18 cellular contexts compared by ENCODE assay signal in the genomic region with DNA sequence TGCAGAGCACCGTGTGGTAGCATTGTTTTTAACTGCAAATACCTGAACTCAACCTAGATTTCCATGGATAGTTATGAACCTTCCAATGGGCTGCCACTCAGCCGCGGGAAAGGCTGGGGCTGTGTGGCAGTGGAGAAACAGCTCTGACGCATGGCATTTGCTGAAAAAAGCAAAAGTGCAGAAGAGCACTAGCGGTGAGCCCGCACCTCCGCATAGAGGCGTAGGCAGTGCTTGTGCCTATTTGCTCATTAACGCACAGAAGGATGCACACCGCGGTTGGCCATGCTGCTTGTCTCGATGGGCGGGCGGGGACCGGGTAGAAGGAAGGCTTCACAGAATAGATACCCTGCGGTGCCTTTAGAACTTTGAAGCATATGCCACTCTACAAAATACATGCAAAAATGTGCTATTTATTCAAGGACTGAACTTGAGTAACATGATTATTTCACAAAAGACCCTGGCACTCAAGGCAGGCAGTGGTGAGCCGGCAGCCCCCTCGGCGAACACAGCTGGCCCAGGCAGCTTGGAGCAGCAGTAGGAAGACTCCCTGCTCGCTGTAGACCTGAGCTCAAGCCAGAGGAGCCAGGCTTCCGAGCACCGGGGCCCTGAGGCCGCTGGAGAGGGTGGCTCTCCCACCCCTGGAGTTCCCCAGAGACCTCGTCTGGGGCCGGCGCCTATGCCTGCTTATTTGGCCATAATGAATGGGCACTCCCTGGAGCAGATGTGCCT.
DNase-seq lines count a peak whose midpoint lies in the region; ATAC-seq, FAIRE-seq and TF ChIP-seq lines count a peak whose summit lies in the region.
"Had no signal": no experiment of that assay in that cellular context is flagged by ENCODE, and none has a peak within 500 bp of the region (broad histone marks: within the 10 kb centered on the region; RNA-seq: fewer than 3 reads in every experiment).

No MANE protein-coding gene starts in this region.

- no peak for ATAC-seq in naive B cell (ENCODE audit: low read depth in 2 of 2)
- no peak for ATAC-seq in activated T-cell treated with anti-CD3 and anti-CD28 coated beads, Interleukin-2, amount 50 U/mL, for 72 hours (replicated peaks in 1 of 2)
- ATAC-seq: activated T-cell treated with anti-CD3 and anti-CD28 coated beads, Interleukin-2, amount 50 U/mL, for 4 hours; body of pancreas had no signal

- DNase-seq in NCI-H748 (lab: John Stamatoyannopoulos, UW; ENCODE audit: unreplicated experiment) (peak; percentile 40), NCI-H748 treated with DMSO at 0.1 percent for 48 hours (lab: John Stamatoyannopoulos, UW) (no peak), GM18507 (ENCODE audit: extremely low spot score, insufficient read length, low read depth) (no peak), NCI-H345 treated with DMSO at 0.1 percent for 48 hours (lab: John Stamatoyannopoulos, UW; ENCODE audit: unreplicated experiment) (peak; percentile 78), naive B cell (no peak), GM03348 (ENCODE audit: low spot score) (no peak), D721Med (ENCODE audit: insufficient read length, low spot score) (no peak)
- DNase-seq in activated T-cell treated with anti-CD3 and anti-CD28 coated beads, Interleukin-2, amount 50 U/mL, for 72 hours: no peak
- DNase-seq: activated T-cell treated with anti-CD3 and anti-CD28 coated beads, Interleukin-2, amount 50 U/mL, for 4 hours; body of pancreas; cortex of kidney; mesenchymal stem cell; NCI-H2081; nephron progenitor cell; stimulated activated CD8-positive, alpha-beta memory T cell treated with anti-CD3 and anti-CD28 coated beads, Interleukin-4, amount 100 ng/mL, for 48 hours; testis had no signal

- H3K9me3 Mint-ChIP-seq in naive B cell: no peaks in the 10 kb centered on the region
- no peaks in the 10 kb centered on the region for H3K9me3 Mint-ChIP-seq in activated T-cell treated with anti-CD3 and anti-CD28 coated beads, Interleukin-2, amount 50 U/mL, for 72 hours
- H3K9me3 Mint-ChIP-seq: activated CD4-positive, alpha-beta memory T cell treated with anti-CD3 and anti-CD28 coated beads for 36 hours; activated naive CD4-positive, alpha-beta T cell treated with anti-CD3 and anti-CD28 coated beads, Interleukin-2, amount 50 U/mL, for 72 hours; activated T-cell treated with anti-CD3 and anti-CD28 coated beads, Interleukin-2, amount 50 U/mL, for 4 hours; nephron progenitor cell had no signal

- no peaks in the 10 kb centered on the region for H3K27me3 Mint-ChIP-seq in naive B cell
- no peaks in the 10 kb centered on the region for H3K27me3 Mint-ChIP-seq in activated T-cell treated with anti-CD3 and anti-CD28 coated beads, Interleukin-2, amount 50 U/mL, for 72 hours (ENCODE audit: low read depth)
- H3K27me3 Mint-ChIP-seq: activated CD4-positive, alpha-beta memory T cell treated with anti-CD3 and anti-CD28 coated beads for 36 hours had no signal

- H3K27ac Mint-ChIP-seq in naive B cell: peak overlapping the region in 5 of 6 donors; percentile 0 to 96 (median 56)
- H3K27ac Mint-ChIP-seq in activated T-cell treated with anti-CD3 and anti-CD28 coated beads, Interleukin-2, amount 50 U/mL, for 72 hours: no peak overlapping the region
- H3K27ac Mint-ChIP-seq: activated CD4-positive, alpha-beta memory T cell treated with anti-CD3 and anti-CD28 coated beads for 36 hours had no signal

- FAIRE-seq in GM18507 (lab: Jason Lieb, UNC): peak; percentile 38
- no peak for FAIRE-seq in D721Med (lab: Jason Lieb, UNC)

- H3K4me1 Mint-ChIP-seq in naive B cell: peaks cover 32 to 57% (median 35%) of the 10 kb centered on the region in 3 donors
- peaks cover 16% of the 10 kb centered on the region for H3K4me1 Mint-ChIP-seq in activated T-cell treated with anti-CD3 and anti-CD28 coated beads, Interleukin-2, amount 50 U/mL, for 72 hours (ENCODE audit: low read depth)

- peak overlapping the region in 2 of 8 donors; percentile 12 to 32 for H3K4me3 Mint-ChIP-seq in naive B cell
- no peak overlapping the region for H3K4me3 Mint-ChIP-seq in activated T-cell treated with anti-CD3 and anti-CD28 coated beads, Interleukin-2, amount 50 U/mL, for 72 hours
- H3K4me3 Mint-ChIP-seq: activated CD4-positive, alpha-beta memory T cell treated with anti-CD3 and anti-CD28 coated beads for 36 hours; activated T-cell treated with anti-CD3 and anti-CD28 coated beads, Interleukin-2, amount 50 U/mL, for 4 hours; nephron progenitor cell had no signal

- no peaks in the 10 kb centered on the region for H3K36me3 Mint-ChIP-seq in naive B cell
- no peaks in the 10 kb centered on the region for H3K36me3 Mint-ChIP-seq in activated T-cell treated with anti-CD3 and anti-CD28 coated beads, Interleukin-2, amount 50 U/mL, for 72 hours (ENCODE audit: insufficient read depth in 2 of 2)
- H3K36me3 Mint-ChIP-seq: activated CD4-positive, alpha-beta memory T cell treated with anti-CD3 and anti-CD28 coated beads for 36 hours; activated naive CD4-positive, alpha-beta T cell treated with anti-CD3 and anti-CD28 coated beads, Interleukin-2, amount 50 U/mL, for 72 hours had no signal

- TF ChIP-seq CTCF in D721Med (IDR thresholded peaks at IDR 0.05; ENCODE audit: insufficient read depth, missing control alignments): no peak

Comparison
In these comparisons a context has a peak if more than half of its experiments do, and no peak if none do; other contexts are left out.
1. DNase-seq: peak in NCI-H748 (single experiment) and NCI-H345 treated with DMSO at 0.1 percent for 48 hours (single experiment); none in NCI-H748 treated with DMSO at 0.1 percent for 48 hours (single experiment), GM18507 (single experiment), naive B cell (single experiment), GM03348 (single experiment), D721Med (single experiment) and activated T-cell treated with anti-CD3 and anti-CD28 coated beads, Interleukin-2, amount 50 U/mL, for 72 hours (0 of 2).